1 cellular context compared by ENCODE assay signal in the genomic region with DNA sequence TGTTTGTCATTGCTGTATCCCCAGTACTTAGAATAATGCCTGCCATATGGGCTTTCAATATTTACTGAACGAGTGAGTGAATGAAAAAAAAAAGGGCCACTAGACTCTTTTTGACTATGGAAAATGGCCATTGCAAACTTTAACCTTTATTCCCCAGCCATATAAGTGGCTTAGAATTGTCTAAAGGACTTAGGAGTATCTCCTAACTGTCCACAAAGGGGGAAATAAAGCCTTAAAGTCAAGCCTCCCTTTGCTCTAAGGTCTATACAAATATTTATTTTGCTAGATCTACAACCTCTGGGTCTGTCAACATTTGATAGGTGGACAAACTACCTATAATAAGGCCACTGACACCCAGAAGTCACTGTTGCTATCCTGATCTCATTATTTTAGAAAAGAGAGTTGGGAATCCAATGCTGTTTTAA.
A peak's percentile ranks its signal among the peaks of the same experiment; 100 is the strongest.
TF ChIP-seq lines count a peak whose summit lies in the region.

No MANE protein-coding gene starts in this region.

TF ChIP-seq in HepG2, 621 proteins besides CTCF, POLR2A, EP300 and RAD21 (continued from another document and continues in another):
- TF ChIP-seq ZNF337 (CRISPR knock-in tag; IDR thresholded peaks at IDR 0.05; ENCODE audit: borderline replicate concordance, low read depth) (no peak), KDM4B (CRISPR knock-in tag; IDR thresholded peaks at IDR 0.05) (no peak), ZNF746 (CRISPR knock-in tag; IDR thresholded peaks at IDR 0.05) (no peak), ZNF569 (CRISPR knock-in tag; IDR thresholded peaks at IDR 0.05; ENCODE audit: borderline replicate concordance) (no peak), ZXDC (CRISPR knock-in tag; IDR thresholded peaks at IDR 0.05) (no peak), CCAR2 (optimal IDR thresholded peaks at IDR 0.05; ENCODE audit: low read depth, low read length) (no peak), TBP (CRISPR knock-in tag; IDR thresholded peaks at IDR 0.05) (no peak), ZBTB21 (CRISPR knock-in tag; IDR thresholded peaks at IDR 0.05) (no peak), JDP2 (CRISPR knock-in tag; IDR thresholded peaks at IDR 0.05; ENCODE audit: borderline replicate concordance) (no peak), SCMH1 (CRISPR knock-in tag; IDR thresholded peaks at IDR 0.05; ENCODE audit: borderline replicate concordance) (no peak), HNRNPH1 (optimal IDR thresholded peaks at IDR 0.05; ENCODE audit: low read depth, low read length) (no peak), YEATS2 (CRISPR knock-in tag; IDR thresholded peaks at IDR 0.05; ENCODE audit: borderline replicate concordance) (no peak), FOSL2 (CRISPR knock-in tag; IDR thresholded peaks at IDR 0.05) (no peak), NPAS2 (CRISPR knock-in tag; IDR thresholded peaks at IDR 0.05; ENCODE audit: borderline replicate concordance) (no peak), SIX1 (CRISPR knock-in tag; IDR thresholded peaks at IDR 0.05; ENCODE audit: borderline replicate concordance) (peak; percentile 46), ZNF530 (CRISPR knock-in tag; IDR thresholded peaks at IDR 0.05; ENCODE audit: low read depth) (no peak), HNF1B (CRISPR knock-in tag; IDR thresholded peaks at IDR 0.05) (no peak), ZNF883 (CRISPR knock-in tag; IDR thresholded peaks at IDR 0.05; ENCODE audit: not compliant biosample characterization) (no peak), PTBP1 (IDR thresholded peaks at IDR 0.05; ENCODE audit: low read depth, low read length, poor library complexity, severe bottlenecking) (no peak), ZNF292 (CRISPR knock-in tag; IDR thresholded peaks at IDR 0.05; ENCODE audit: borderline replicate concordance, low read depth) (no peak), PHF5A (CRISPR knock-in tag; IDR thresholded peaks at IDR 0.05; ENCODE audit: low read depth, unreplicated experiment) (no peak), NFKB2 (CRISPR knock-in tag; IDR thresholded peaks at IDR 0.05; ENCODE audit: borderline replicate concordance) (no peak), FUBP1 (CRISPR knock-in tag; IDR thresholded peaks at IDR 0.05; ENCODE audit: borderline replicate concordance) (no peak), ZNF282 (IDR thresholded peaks at IDR 0.05; ENCODE audit: partially characterized antibody) (no peak), ATRX (CRISPR knock-in tag; IDR thresholded peaks at IDR 0.05; ENCODE audit: borderline replicate concordance) (no peak), KMT2B (CRISPR knock-in tag; IDR thresholded peaks at IDR 0.05) (no peak), TIGD3 (CRISPR knock-in tag; IDR thresholded peaks at IDR 0.05; ENCODE audit: borderline replicate concordance) (no peak), NFAT5 (CRISPR knock-in tag; IDR thresholded peaks at IDR 0.05) (no peak), ZNF207 (IDR thresholded peaks at IDR 0.05; ENCODE audit: borderline replicate concordance) (no peak), ZNF570 (CRISPR knock-in tag; IDR thresholded peaks at IDR 0.05; ENCODE audit: borderline replicate concordance) (no peak), YEATS4 (CRISPR knock-in tag; IDR thresholded peaks at IDR 0.05; ENCODE audit: borderline replicate concordance) (0 out of 2 replicates have a peak, but pooled peaks have one; percentile 2), ZNF75D (CRISPR knock-in tag; IDR thresholded peaks at IDR 0.05; ENCODE audit: borderline replicate concordance) (no peak)
- TF ChIP-seq, protein P1, sequence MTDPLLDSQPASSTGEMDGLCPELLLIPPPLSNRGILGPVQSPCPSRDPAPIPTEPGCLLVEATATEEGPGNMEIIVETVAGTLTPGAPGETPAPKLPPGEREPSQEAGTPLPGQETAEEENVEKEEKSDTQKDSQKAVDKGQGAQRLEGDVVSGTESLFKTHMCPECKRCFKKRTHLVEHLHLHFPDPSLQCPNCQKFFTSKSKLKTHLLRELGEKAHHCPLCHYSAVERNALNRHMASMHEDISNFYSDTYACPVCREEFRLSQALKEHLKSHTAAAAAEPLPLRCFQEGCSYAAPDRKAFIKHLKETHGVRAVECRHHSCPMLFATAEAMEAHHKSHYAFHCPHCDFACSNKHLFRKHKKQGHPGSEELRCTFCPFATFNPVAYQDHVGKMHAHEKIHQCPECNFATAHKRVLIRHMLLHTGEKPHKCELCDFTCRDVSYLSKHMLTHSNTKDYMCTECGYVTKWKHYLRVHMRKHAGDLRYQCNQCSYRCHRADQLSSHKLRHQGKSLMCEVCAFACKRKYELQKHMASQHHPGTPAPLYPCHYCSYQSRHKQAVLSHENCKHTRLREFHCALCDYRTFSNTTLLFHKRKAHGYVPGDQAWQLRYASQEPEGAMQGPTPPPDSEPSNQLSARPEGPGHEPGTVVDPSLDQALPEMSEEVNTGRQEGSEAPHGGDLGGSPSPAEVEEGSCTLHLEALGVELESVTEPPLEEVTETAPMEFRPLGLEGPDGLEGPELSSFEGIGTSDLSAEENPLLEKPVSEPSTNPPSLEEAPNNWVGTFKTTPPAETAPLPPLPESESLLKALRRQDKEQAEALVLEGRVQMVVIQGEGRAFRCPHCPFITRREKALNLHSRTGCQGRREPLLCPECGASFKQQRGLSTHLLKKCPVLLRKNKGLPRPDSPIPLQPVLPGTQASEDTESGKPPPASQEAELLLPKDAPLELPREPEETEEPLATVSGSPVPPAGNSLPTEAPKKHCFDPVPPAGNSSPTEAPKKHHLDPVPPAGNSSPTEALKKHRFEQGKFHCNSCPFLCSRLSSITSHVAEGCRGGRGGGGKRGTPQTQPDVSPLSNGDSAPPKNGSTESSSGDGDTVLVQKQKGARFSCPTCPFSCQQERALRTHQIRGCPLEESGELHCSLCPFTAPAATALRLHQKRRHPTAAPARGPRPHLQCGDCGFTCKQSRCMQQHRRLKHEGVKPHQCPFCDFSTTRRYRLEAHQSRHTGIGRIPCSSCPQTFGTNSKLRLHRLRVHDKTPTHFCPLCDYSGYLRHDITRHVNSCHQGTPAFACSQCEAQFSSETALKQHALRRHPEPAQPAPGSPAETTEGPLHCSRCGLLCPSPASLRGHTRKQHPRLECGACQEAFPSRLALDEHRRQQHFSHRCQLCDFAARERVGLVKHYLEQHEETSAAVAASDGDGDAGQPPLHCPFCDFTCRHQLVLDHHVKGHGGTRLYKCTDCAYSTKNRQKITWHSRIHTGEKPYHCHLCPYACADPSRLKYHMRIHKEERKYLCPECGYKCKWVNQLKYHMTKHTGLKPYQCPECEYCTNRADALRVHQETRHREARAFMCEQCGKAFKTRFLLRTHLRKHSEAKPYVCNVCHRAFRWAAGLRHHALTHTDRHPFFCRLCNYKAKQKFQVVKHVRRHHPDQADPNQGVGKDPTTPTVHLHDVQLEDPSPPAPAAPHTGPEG (CRISPR knock-in tag; IDR thresholded peaks at IDR 0.05), result no peak
- TF ChIP-seq, protein P2, sequence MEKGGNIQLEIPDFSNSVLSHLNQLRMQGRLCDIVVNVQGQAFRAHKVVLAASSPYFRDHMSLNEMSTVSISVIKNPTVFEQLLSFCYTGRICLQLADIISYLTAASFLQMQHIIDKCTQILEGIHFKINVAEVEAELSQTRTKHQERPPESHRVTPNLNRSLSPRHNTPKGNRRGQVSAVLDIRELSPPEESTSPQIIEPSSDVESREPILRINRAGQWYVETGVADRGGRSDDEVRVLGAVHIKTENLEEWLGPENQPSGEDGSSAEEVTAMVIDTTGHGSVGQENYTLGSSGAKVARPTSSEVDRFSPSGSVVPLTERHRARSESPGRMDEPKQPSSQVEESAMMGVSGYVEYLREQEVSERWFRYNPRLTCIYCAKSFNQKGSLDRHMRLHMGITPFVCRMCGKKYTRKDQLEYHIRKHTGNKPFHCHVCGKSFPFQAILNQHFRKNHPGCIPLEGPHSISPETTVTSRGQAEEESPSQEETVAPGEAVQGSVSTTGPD (CRISPR knock-in tag; IDR thresholded peaks at IDR 0.05), result 0 out of 2 replicates have a peak, but pooled peaks have one; percentile 20
